In the genomic region with DNA sequence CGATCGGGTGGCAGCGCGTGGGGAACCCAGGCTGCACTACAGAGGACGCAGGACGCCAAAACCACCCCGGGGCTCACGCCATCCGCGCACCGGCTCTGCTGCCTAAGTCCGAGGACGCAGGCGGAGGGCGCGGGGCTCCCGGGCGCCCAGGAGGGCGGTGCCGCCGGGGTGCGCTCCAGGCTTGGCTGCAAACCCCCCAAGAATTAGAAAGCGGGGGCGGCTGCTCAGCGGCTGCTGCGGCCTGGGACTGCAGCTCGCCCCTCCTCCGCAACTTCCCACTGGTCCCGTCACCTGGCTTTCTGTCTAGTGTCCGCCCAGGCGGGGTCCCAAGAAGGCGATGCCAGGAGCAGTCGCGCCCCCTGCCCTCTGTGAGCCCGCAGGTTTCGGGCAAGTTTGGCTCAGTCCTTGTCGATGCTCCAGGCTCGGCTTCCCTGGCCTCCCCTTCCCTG, we compare ENCODE assay signal across 14 cellular contexts. TPM values are rescaled to one million over a fixed set of nuclear protein-coding genes. Genes with fewer than 3 reads are reported as not detected.
DNase-seq lines count a peak whose midpoint lies in the region; ATAC-seq and TF ChIP-seq lines count a peak whose summit lies in the region.
"Had no signal": no experiment of that assay in that cellular context is flagged by ENCODE, and none has a peak within 500 bp of the region (broad histone marks: within the 10 kb centered on the region; RNA-seq: fewer than 3 reads in every experiment).

No MANE protein-coding gene starts in this region.

- H3K27ac ChIP-seq in ascending aorta, result peak overlapping the region in 1 of 2 donors; percentile 26
- H3K27ac ChIP-seq: PC-9 had no signal

- peak overlapping the region; percentile 52 for H3K4me2 ChIP-seq in skeletal muscle satellite cell (ENCODE audit: low read length)
- H3K4me2 ChIP-seq: PC-9 had no signal

- peak in 1 of 3 experiments; percentile 4 for TF ChIP-seq CTCF in ascending aorta (IDR thresholded peaks at IDR 0.05)

- DNase-seq in NCI-H2227 (lab: John Stamatoyannopoulos, UW; ENCODE audit: unreplicated experiment) (peak; percentile 14), NCI-H2227 treated with DMSO at 0.1 percent for 48 hours (lab: John Stamatoyannopoulos, UW) (no peak), ascending aorta (ENCODE audit: low spot score in 2 of 2) (no peak), iris pigment epithelial cell (ENCODE audit: low read depth) (peak; percentile 1)
- no peak for DNase-seq in effector CD8-positive, alpha-beta T cell (lab: John Stamatoyannopoulos, UW)
- DNase-seq: activated T-cell treated with anti-CD3 and anti-CD28 coated beads, Interleukin-2, amount 50 U/mL, for 4 hours; dermis blood vessel endothelial cell; GF-D8; NCI-H1048; PC-9 had no signal

- ATAC-seq in HG03565 (IDR thresholded peaks at IDR 0.05; ENCODE audit: unreplicated experiment) (no peak), HG03432 (IDR thresholded peaks at IDR 0.05; ENCODE audit: unreplicated experiment) (no peak)
- ATAC-seq: activated T-cell treated with anti-CD3 and anti-CD28 coated beads, Interleukin-2, amount 50 U/mL, for 4 hours; HCT116 had no signal

- H3K36me3 ChIP-seq in ascending aorta (no peaks in the 10 kb centered on the region), skeletal muscle satellite cell (ENCODE audit: insufficient read depth, low read length) (no peaks in the 10 kb centered on the region)

- no peak overlapping the region for H3K9ac ChIP-seq in skeletal muscle satellite cell (ENCODE audit: low read depth, low read length)

- H3K4me1 ChIP-seq in ascending aorta (peaks cover 2 to 4% of the 10 kb centered on the region in 2 donors), skeletal muscle satellite cell (ENCODE audit: control insufficient read depth, insufficient read depth, low read length) (no peaks in the 10 kb centered on the region)

- H3K27me3 ChIP-seq in ascending aorta (no peaks in the 10 kb centered on the region), skeletal muscle satellite cell (ENCODE audit: control insufficient read depth, insufficient read depth, low read length) (peaks cover 41% of the 10 kb centered on the region)

- peak overlapping the region; percentile 51 to 77 for H3K4me3 ChIP-seq in ascending aorta
- peak overlapping the region; percentile 45 for H3K4me3 ChIP-seq in skeletal muscle satellite cell (ENCODE audit: low read length)
- H3K4me3 ChIP-seq: PC-9 had no signal

- H3K9me3 ChIP-seq in ascending aorta (no peaks in the 10 kb centered on the region), skeletal muscle satellite cell (replicated peaks; ENCODE audit: low read length) (no peaks in the 10 kb centered on the region)

- intact Hi-C loops in ascending aorta (cut with DNase I), result loop anchor here (5.0 kb wide), 1 partner anchor 39 kb away; no protein-coding TSS in a partner anchor

RNA-seq across cellular contexts. Expression of a gene that starts 1.7 kb away (rescaled TPM):
- total RNA-seq in ascending aorta, result not detected
- total RNA-seq in skeletal muscle satellite cell (2012; rRNA removed), result not detected in 2 replicates
- total RNA-seq: activated T-cell treated with anti-CD3 and anti-CD28 coated beads, Interleukin-2, amount 50 U/mL, for 4 hours; dermis blood vessel endothelial cell; PC-9 had no signal

Comparison
In these comparisons a context has a peak if more than half of its experiments do, and no peak if none do; other contexts are left out.
1. DNase-seq: peak in NCI-H2227 (single experiment) and iris pigment epithelial cell (single experiment); none in NCI-H2227 treated with DMSO at 0.1 percent for 48 hours (single experiment), ascending aorta (0 of 2) and effector CD8-positive, alpha-beta T cell (single experiment).